Comparison of ENCODE assay signal across 1 cellular context in the genomic region with DNA sequence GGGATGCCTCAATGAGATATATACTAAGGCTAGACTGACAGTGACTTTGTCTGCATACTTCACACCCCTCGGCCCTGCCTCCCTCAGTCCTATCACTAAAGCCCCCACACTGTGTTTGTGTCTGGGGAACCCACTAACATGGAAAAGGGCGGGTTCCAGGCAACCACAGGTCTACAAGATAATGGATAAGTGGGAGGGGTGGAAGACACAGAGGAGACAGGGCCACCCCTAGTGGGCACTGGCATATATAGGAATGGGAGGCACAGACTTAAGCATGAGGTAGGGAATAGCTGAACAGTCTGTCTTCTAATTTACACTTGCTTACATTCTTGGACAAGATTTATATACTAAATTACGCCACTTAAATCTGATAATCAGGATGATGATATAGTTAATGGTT.
TF ChIP-seq lines count a peak whose summit lies in the region.

No MANE protein-coding gene starts in this region.

TF ChIP-seq in GM23338, 12 proteins besides CTCF, POLR2A, EP300 and RAD21 (continued from another document):
- TF ChIP-seq, protein P1, sequence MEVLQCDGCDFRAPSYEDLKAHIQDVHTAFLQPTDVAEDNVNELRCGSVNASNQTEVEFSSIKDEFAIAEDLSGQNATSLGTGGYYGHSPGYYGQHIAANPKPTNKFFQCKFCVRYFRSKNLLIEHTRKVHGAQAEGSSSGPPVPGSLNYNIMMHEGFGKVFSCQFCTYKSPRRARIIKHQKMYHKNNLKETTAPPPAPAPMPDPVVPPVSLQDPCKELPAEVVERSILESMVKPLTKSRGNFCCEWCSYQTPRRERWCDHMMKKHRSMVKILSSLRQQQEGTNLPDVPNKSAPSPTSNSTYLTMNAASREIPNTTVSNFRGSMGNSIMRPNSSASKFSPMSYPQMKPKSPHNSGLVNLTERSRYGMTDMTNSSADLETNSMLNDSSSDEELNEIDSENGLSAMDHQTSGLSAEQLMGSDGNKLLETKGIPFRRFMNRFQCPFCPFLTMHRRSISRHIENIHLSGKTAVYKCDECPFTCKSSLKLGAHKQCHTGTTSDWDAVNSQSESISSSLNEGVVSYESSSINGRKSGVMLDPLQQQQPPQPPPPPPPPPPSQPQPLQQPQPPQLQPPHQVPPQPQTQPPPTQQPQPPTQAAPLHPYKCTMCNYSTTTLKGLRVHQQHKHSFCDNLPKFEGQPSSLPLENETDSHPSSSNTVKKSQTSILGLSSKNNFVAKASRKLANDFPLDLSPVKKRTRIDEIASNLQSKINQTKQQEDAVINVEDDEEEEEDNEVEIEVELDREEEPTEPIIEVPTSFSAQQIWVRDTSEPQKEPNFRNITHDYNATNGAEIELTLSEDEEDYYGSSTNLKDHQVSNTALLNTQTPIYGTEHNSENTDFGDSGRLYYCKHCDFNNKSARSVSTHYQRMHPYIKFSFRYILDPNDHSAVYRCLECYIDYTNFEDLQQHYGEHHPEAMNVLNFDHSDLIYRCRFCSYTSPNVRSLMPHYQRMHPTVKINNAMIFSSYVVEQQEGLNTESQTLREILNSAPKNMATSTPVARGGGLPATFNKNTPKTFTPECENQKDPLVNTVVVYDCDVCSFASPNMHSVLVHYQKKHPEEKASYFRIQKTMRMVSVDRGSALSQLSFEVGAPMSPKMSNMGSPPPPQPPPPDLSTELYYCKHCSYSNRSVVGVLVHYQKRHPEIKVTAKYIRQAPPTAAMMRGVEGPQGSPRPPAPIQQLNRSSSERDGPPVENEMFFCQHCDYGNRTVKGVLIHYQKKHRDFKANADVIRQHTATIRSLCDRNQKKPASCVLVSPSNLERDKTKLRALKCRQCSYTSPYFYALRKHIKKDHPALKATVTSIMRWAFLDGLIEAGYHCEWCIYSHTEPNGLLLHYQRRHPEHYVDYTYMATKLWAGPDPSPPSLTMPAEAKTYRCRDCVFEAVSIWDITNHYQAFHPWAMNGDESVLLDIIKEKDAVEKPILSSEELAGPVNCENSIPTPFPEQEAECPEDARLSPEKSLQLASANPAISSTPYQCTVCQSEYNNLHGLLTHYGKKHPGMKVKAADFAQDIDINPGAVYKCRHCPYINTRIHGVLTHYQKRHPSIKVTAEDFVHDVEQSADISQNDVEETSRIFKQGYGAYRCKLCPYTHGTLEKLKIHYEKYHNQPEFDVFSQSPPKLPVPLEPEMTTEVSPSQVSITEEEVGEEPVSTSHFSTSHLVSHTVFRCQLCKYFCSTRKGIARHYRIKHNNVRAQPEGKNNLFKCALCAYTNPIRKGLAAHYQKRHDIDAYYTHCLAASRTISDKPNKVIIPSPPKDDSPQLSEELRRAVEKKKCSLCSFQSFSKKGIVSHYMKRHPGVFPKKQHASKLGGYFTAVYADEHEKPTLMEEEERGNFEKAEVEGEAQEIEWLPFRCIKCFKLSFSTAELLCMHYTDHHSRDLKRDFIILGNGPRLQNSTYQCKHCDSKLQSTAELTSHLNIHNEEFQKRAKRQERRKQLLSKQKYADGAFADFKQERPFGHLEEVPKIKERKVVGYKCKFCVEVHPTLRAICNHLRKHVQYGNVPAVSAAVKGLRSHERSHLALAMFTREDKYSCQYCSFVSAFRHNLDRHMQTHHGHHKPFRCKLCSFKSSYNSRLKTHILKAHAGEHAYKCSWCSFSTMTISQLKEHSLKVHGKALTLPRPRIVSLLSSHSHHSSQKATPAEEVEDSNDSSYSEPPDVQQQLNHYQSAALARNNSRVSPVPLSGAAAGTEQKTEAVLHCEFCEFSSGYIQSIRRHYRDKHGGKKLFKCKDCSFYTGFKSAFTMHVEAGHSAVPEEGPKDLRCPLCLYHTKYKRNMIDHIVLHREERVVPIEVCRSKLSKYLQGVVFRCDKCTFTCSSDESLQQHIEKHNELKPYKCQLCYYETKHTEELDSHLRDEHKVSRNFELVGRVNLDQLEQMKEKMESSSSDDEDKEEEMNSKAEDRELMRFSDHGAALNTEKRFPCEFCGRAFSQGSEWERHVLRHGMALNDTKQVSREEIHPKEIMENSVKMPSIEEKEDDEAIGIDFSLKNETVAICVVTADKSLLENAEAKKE (CRISPR knock-in tag; IDR thresholded peaks at IDR 0.05), result no peak
- TF ChIP-seq CREB1 (CRISPR knock-in tag; IDR thresholded peaks at IDR 0.05; ENCODE audit: low read depth) (no peak), EZH2 (IDR thresholded peaks at IDR 0.05; ENCODE audit: low read depth, unreplicated experiment) (no peak), ZNF114 (CRISPR knock-in tag; IDR thresholded peaks at IDR 0.05) (no peak), STAT1 (IDR thresholded peaks at IDR 0.05; ENCODE audit: unreplicated experiment) (no peak)
- TF ChIP-seq, protein P2, sequence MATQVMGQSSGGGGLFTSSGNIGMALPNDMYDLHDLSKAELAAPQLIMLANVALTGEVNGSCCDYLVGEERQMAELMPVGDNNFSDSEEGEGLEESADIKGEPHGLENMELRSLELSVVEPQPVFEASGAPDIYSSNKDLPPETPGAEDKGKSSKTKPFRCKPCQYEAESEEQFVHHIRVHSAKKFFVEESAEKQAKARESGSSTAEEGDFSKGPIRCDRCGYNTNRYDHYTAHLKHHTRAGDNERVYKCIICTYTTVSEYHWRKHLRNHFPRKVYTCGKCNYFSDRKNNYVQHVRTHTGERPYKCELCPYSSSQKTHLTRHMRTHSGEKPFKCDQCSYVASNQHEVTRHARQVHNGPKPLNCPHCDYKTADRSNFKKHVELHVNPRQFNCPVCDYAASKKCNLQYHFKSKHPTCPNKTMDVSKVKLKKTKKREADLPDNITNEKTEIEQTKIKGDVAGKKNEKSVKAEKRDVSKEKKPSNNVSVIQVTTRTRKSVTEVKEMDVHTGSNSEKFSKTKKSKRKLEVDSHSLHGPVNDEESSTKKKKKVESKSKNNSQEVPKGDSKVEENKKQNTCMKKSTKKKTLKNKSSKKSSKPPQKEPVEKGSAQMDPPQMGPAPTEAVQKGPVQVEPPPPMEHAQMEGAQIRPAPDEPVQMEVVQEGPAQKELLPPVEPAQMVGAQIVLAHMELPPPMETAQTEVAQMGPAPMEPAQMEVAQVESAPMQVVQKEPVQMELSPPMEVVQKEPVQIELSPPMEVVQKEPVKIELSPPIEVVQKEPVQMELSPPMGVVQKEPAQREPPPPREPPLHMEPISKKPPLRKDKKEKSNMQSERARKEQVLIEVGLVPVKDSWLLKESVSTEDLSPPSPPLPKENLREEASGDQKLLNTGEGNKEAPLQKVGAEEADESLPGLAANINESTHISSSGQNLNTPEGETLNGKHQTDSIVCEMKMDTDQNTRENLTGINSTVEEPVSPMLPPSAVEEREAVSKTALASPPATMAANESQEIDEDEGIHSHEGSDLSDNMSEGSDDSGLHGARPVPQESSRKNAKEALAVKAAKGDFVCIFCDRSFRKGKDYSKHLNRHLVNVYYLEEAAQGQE (IDR thresholded peaks at IDR 0.05; ENCODE audit: unreplicated experiment), result no peak
TF ChIP-seq in GM23338: peak in this region for 0.
